In genomic region chr11:119634301-119634700, GRCh38 we compare ENCODE assay signal across 25 cellular contexts.
"Had no signal": no experiment of that assay in that cellular context is flagged by ENCODE, and none has a peak within 500 bp of the region (broad histone marks: within the 10 kb centered on the region; RNA-seq: fewer than 3 reads in every experiment).

No MANE protein-coding gene starts in this region.

- H3K36me3 ChIP-seq: ascending aorta, breast epithelium had no signal

- H3K9me3 ChIP-seq: ascending aorta, breast epithelium had no signal

- H3K27ac ChIP-seq: ascending aorta, breast epithelium, coronary artery had no signal

- DNase-seq: activated CD4-positive, alpha-beta memory T cell treated with anti-CD3 and anti-CD28 coated beads for 36 hours; activated CD4-positive, alpha-beta T cell treated with anti-CD3 and anti-CD28 coated beads for 36 hours; activated CD4-positive, alpha-beta T cell treated with anti-CD3 and anti-CD28 coated beads, Interleukin-2, amount 10 ng/mL, durations not matched to agents 24 days and 14 days; activated CD4-positive, CD25-positive, alpha-beta regulatory T cell; activated CD4-positive, CD25-positive, alpha-beta regulatory T cell treated with anti-CD3 and anti-CD28 coated beads, Interleukin-2, amount 50 U/mL, for 72 hours; activated CD8-positive, alpha-beta memory T cell treated with anti-CD3 and anti-CD28 coated beads, Interleukin-2, amount 10 ng/mL, durations not matched to agents 7 days and 5 days; activated CD8-positive, alpha-beta memory T cell treated with anti-CD3 and anti-CD28 coated beads, Interleukin-2, amount 50 U/mL, for 4 hours; activated CD8-positive, alpha-beta T cell treated with anti-CD3 and anti-CD28 coated beads, Interleukin-2, amount 10 ng/mL, durations not matched to agents 7 days and 5 days; activated gamma-delta T cell; activated naive CD4-positive, alpha-beta T cell; activated naive CD4-positive, alpha-beta T cell treated with anti-CD3 and anti-CD28 coated beads, Interleukin-2, amount 10 ng/mL, durations not matched to agents 7 days and 5 days; activated naive CD8-positive, alpha-beta T cell treated with anti-CD3 and anti-CD28 coated beads, Interleukin-2, amount 10 ng/mL, durations not matched to agents 7 days and 5 days; activated T-cell treated with anti-CD3 and anti-CD28 coated beads for 4 hours; activated T-cell treated with anti-CD3 and anti-CD28 coated beads, Interleukin-2, amount 50 U/mL, for 24 hours; activated T-cell treated with anti-CD3 and anti-CD28 coated beads, Interleukin-2, amount 50 U/mL, for 72 hours; dorsolateral prefrontal cortex; effector memory CD4-positive, alpha-beta T cell; endodermal cell; foreskin fibroblast; T-helper 2 cell had no signal

- H3K4me3 ChIP-seq: ascending aorta, breast epithelium, coronary artery, dorsolateral prefrontal cortex had no signal

- ATAC-seq: activated CD4-positive, alpha-beta T cell treated with anti-CD3 and anti-CD28 coated beads for 36 hours; activated CD8-positive, alpha-beta memory T cell treated with anti-CD3 and anti-CD28 coated beads, Interleukin-2, amount 10 ng/mL, durations not matched to agents 7 days and 5 days; activated CD8-positive, alpha-beta T cell treated with anti-CD3 and anti-CD28 coated beads, Interleukin-2, amount 10 ng/mL, durations not matched to agents 7 days and 5 days; activated naive CD4-positive, alpha-beta T cell treated with anti-CD3 and anti-CD28 coated beads, Interleukin-2, amount 50 U/mL, for 72 hours; activated T-cell treated with anti-CD3 and anti-CD28 coated beads, Interleukin-2, amount 50 U/mL, for 72 hours; esophagus mucosa had no signal

- H3K27me3 ChIP-seq: ascending aorta, breast epithelium, dorsolateral prefrontal cortex had no signal

- H3K4me1 ChIP-seq: ascending aorta, breast epithelium had no signal
